ENCODE assay signal across 9 cellular contexts in the genomic region with DNA sequence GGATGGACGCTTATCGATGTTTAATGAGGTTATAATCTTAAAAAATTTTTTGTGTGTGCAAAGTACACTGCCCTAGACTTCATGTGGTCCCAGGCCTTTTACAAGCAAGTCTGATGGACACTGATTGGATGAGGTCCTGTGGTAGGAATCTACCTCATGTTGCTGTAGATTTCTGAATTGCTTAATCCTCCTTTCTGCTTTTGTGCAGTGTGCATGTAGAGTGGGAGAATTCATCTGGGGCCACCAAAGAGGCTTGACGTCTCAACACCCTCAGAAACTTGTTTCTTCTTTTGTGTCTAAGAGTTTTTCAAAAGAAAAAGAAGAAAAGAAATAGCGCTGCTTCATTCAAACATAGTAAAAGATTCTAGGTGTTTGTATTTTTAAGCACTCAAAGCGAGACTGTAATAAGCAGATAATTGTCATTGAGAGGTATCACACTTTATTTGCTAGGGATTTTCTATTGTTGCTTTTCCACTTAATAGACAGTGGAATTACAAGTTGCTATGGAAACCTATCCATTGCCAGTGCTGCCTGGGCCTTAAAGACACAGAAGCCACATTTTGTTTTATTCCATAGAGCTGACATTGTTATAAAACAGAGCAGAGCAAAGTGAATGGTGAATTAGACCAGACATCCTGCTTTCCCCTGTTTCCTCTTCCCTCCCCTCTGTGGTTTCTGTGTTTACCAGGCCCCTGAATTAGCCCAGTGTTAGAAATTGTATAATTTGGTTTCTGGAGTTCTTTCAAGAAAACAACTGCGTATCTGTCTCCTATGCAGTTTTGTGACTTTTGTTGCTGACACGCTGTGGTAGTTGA. TPM values are rescaled to one million over a fixed set of nuclear protein-coding genes. Genes with fewer than 3 reads are reported as not detected.
DNase-seq lines count a peak whose midpoint lies in the region; ATAC-seq and TF ChIP-seq lines count a peak whose summit lies in the region.
"Had no signal": no experiment of that assay in that cellular context is flagged by ENCODE, and none has a peak within 500 bp of the region (broad histone marks: within the 10 kb centered on the region; RNA-seq: fewer than 3 reads in every experiment).

No MANE protein-coding gene starts in this region.

- H3K27me3 ChIP-seq in endodermal cell (ENCODE audit: control insufficient read depth, insufficient read depth, low read length, poor library complexity, severe bottlenecking): no peaks in the 10 kb centered on the region

- no peaks in the 10 kb centered on the region for H3K9me2 ChIP-seq in OCI-LY7 (ENCODE audit: insufficient read depth, low read length)

- H3K36me3 Mint-ChIP-seq in endodermal cell (ENCODE audit: low read depth) (no peaks in the 10 kb centered on the region), neural crest cell (ENCODE audit: low read depth) (no peaks in the 10 kb centered on the region), HFFc6 (ENCODE audit: low read depth) (no peaks in the 10 kb centered on the region)

- no peak overlapping the region for H2AFZ ChIP-seq in OCI-LY7 (ENCODE audit: low read length)

- H3K4me3 Mint-ChIP-seq in endodermal cell (no peak overlapping the region), neural crest cell (peak overlapping the region; percentile 10), HFFc6 (no peak overlapping the region)

- no peaks in the 10 kb centered on the region for H3K27me3 Mint-ChIP-seq in endodermal cell (ENCODE audit: insufficient read depth)
- H3K27me3 Mint-ChIP-seq in neural crest cell (ENCODE audit: low read depth): no peaks in the 10 kb centered on the region
- no peaks in the 10 kb centered on the region; the same call in none of the 2 replicates for H3K27me3 Mint-ChIP-seq in HFFc6 (ENCODE audit: insufficient read depth)

- H3K9ac ChIP-seq in endodermal cell (ENCODE audit: extremely low read depth, low read length, poor library complexity, severe bottlenecking): no peak overlapping the region

- ATAC-seq in GM18511 (IDR thresholded peaks at IDR 0.05; ENCODE audit: unreplicated experiment): no peak
- no peak for ATAC-seq in HG02973 (IDR thresholded peaks at IDR 0.05; ENCODE audit: unreplicated experiment)

- no TSS peak for BruUV-seq in OCI-LY7 (replicated peaks; lab: Mats Ljungman, UMichigan)

- H3K79me2 ChIP-seq in OCI-LY7 (ENCODE audit: insufficient read depth, low read depth, low read length): no peaks in the 10 kb centered on the region

- POLR2A ChIA-PET in OCI-LY7 (lab: Charles Lee): interaction anchor here (1.6 kb wide), 1 partner anchor 9 kb away, joined by 3 read pairs; no protein-coding TSS in a partner anchor

- H3K36me3 ChIP-seq in endodermal cell (ENCODE audit: control insufficient read depth, insufficient read depth, low read length) (no peaks in the 10 kb centered on the region), OCI-LY7 (ENCODE audit: insufficient read depth, low read length) (no peaks in the 10 kb centered on the region)

- CTCF ChIA-PET in OCI-LY7 (lab: Charles Lee; ENCODE audit: unreplicated experiment): no interaction called here

- H3K27ac Mint-ChIP-seq in endodermal cell: no peak overlapping the region
- H3K27ac Mint-ChIP-seq in neural crest cell (ENCODE audit: unreplicated experiment): peak overlapping the region; percentile 92
- H3K27ac Mint-ChIP-seq in HFFc6: no peak overlapping the region

- peak; percentile 48 for DNase-seq in D341Med (ENCODE audit: low spot score)
- peak; percentile 49 for DNase-seq in NCI-H2081 treated with DMSO at 0.1 percent for 48 hours (lab: John Stamatoyannopoulos, UW)
- no peak for DNase-seq in endodermal cell
- DNase-seq in neural crest cell (ENCODE audit: low read depth, low spot score): no peak
- DNase-seq in HFFc6: no peak
- no peak for DNase-seq in OCI-LY7 (ENCODE audit: low spot score)
- DNase-seq: EL had no signal

- H3K4me1 ChIP-seq in endodermal cell (ENCODE audit: control insufficient read depth, insufficient read depth, low read length) (peaks cover 7% of the 10 kb centered on the region), OCI-LY7 (ENCODE audit: insufficient read depth, low read length, poor library complexity, severe bottlenecking) (no peaks in the 10 kb centered on the region)

- peaks cover 14% of the 10 kb centered on the region for H3K4me1 Mint-ChIP-seq in endodermal cell
- H3K4me1 Mint-ChIP-seq in neural crest cell: peaks cover 42% of the 10 kb centered on the region
- peaks cover 20% of the 10 kb centered on the region; the same call in 1 of the 2 replicates for H3K4me1 Mint-ChIP-seq in HFFc6 (ENCODE audit: low read depth)

- no peak overlapping the region for H3K4me3 ChIP-seq in endodermal cell (ENCODE audit: low read length)
- no peak overlapping the region for H3K4me3 ChIP-seq in OCI-LY7 (ENCODE audit: low read depth, low read length, poor library complexity, severe bottlenecking)

- H3K4me2 ChIP-seq in OCI-LY7 (ENCODE audit: low read length): no peak overlapping the region

- H3K9me3 Mint-ChIP-seq in endodermal cell: peaks cover 1% of the 10 kb centered on the region
- H3K9me3 Mint-ChIP-seq in neural crest cell: no peaks in the 10 kb centered on the region
- no peaks in the 10 kb centered on the region for H3K9me3 Mint-ChIP-seq in HFFc6

- no peaks in the 10 kb centered on the region for H4K20me1 ChIP-seq in OCI-LY7 (ENCODE audit: insufficient read depth, low read length)

- H3K27ac ChIP-seq in endodermal cell (ENCODE audit: low read depth, low read length) (peak overlapping the region; percentile 45), OCI-LY7 (ENCODE audit: low read depth, low read length, poor library complexity, severe bottlenecking) (no peak overlapping the region)

- WGBS in endodermal cell (ENCODE audit: insufficient coverage in 1 of 2, insufficient read length in 1 of 2), 2 experiments: 89 to 91% methylated on average over 6 to 7 of the region's 7 CpGs

- TF ChIP-seq CTCF in endodermal cell (conservative IDR thresholded peaks at IDR 0.05) (no peak), neural crest cell (conservative IDR thresholded peaks at IDR 0.05) (no peak), HFFc6 (IDR thresholded peaks at IDR 0.05) (no peak), OCI-LY7 (conservative IDR thresholded peaks at IDR 0.05; ENCODE audit: low read length) (no peak)

- H3K9me3 ChIP-seq in endodermal cell (ENCODE audit: control insufficient read depth, low read length) (no peaks in the 10 kb centered on the region), OCI-LY7 (ENCODE audit: low read length) (no peaks in the 10 kb centered on the region)

- intact Hi-C loops in OCI-LY7 (cut with micrococcal nuclease; ENCODE audit: unreplicated experiment): no loop called here

RNA-seq across cellular contexts. Expression of a gene that starts 46.4 kb away (rescaled TPM):
- total RNA-seq in endodermal cell (10 to 100 TPM; 22.7 to 30.5 TPM), neural crest cell (8.6 and 10.0 TPM in 2 replicates), OCI-LY7 (2022) (5.7 and 8.8 TPM in 2 replicates)
- polyA plus RNA-seq in endodermal cell (2013, experiment 1 of 2): 20.6 TPM
- polyA plus RNA-seq in endodermal cell (2013, experiment 2 of 2): 21.0 TPM
- 10 to 100 TPM; 36.0 to 43.7 (median 40.9) TPM for total RNA-seq in HFFc6 (2021; fragmentation: NEBNext Ultra II Directional; extraction: Animal tissue kit (Norgen Biotek cat#: 25700))
- 5.0 and 7.9 TPM in 2 replicates for total RNA-seq in OCI-LY7 (2014; rRNA removed; shearing (Covaris generic))

Comparison
In these comparisons a context has a peak if more than half of its experiments do, and no peak if none do; other contexts are left out.
1. DNase-seq: peak in D341Med (single experiment) and NCI-H2081 treated with DMSO at 0.1 percent for 48 hours (single experiment); none in endodermal cell (single experiment), neural crest cell (single experiment), HFFc6 (single experiment) and OCI-LY7 (single experiment).